Comparison of ENCODE assay signal across 18 cellular contexts in the genomic region with DNA sequence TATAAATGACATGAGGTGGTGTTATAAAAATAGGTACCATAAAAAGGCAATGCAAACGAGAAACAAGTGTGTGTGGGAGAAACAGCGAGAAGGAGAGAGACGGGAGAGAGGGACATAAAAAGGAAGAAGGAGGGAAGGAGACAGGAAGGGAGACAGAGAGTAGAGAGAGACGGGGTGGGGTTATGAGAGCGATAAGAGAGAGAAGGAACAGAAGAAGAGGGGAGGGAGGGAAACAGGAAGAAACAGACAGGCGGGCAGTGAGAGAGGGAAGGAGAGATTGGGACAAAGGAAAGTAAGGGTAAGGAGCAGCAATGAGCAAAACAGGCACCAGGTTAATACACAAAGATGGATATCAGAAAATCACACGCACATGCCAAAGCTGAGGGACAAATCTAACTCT.
"Had no signal": no experiment of that assay in that cellular context is flagged by ENCODE, and none has a peak within 500 bp of the region (broad histone marks: within the 10 kb centered on the region; RNA-seq: fewer than 3 reads in every experiment).

No MANE protein-coding gene starts in this region.

- H3K27ac ChIP-seq: esophagus muscularis mucosa, gastroesophageal sphincter, neutrophil, right atrium auricular region, stomach had no signal

- DNase-seq: cerebellar nuclear complex; effector CD8-positive, alpha-beta T cell; kidney; left cardiac atrium; left ventricle myocardium superior; mesenchymal stem cell; midbrain; posterior cingulate gyrus; small intestine; stimulated activated CD4-positive, alpha-beta T cell treated with anti-CD3 and anti-CD28 coated beads, Interleukin-12 subunit alpha, Interleukin-12 subunit beta, amount 100 ng/mL, for 4 hours; stimulated activated naive CD4-positive, alpha-beta T cell; stomach; trophoblast cell had no signal

- H3K9me3 ChIP-seq: esophagus muscularis mucosa, gastroesophageal sphincter, neutrophil, right atrium auricular region, stomach had no signal

- H3K27me3 ChIP-seq: esophagus muscularis mucosa, right atrium auricular region, stomach had no signal

- ATAC-seq: gastroesophageal sphincter, left cardiac atrium, left ventricle myocardium superior had no signal

- H3K36me3 ChIP-seq: esophagus muscularis mucosa, gastroesophageal sphincter, right atrium auricular region, stomach had no signal

- H3K4me1 ChIP-seq: esophagus muscularis mucosa, gastroesophageal sphincter, stomach had no signal

- H3K4me3 ChIP-seq: esophagus muscularis mucosa, gastroesophageal sphincter, lung, right atrium auricular region, stomach had no signal
